Comparison of ENCODE assay signal across 37 cellular contexts in the genomic region with DNA sequence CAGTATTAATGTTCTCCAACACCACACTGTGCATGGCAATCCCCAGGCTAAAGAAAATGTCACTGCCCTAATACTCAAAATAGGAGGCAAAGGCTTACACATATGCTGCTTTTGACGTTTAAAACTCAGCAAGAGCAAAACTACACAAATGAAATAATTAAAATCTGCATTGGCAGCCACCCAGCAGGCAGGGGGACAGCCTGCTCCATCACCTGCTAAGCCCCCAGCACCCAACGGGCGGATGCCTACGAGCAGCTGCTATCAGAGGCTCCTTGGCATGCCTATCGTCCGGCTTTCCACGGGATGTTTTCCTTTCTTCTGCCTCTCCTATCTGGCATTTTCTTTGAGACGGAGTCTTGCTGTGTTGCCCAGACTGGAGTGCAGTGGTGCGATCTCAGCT.
DNase-seq lines count a peak whose midpoint lies in the region; ATAC-seq, FAIRE-seq and TF ChIP-seq lines count a peak whose summit lies in the region.
"Had no signal": no experiment of that assay in that cellular context is flagged by ENCODE, and none has a peak within 500 bp of the region (broad histone marks: within the 10 kb centered on the region; RNA-seq: fewer than 3 reads in every experiment).

No MANE protein-coding gene starts in this region.

- H3K27me3 Mint-ChIP-seq in astrocyte (ENCODE audit: low read depth, unreplicated experiment): no peaks in the 10 kb centered on the region
- H3K27me3 Mint-ChIP-seq: CD4-positive, alpha-beta T cell had no signal

- H3K27me3 ChIP-seq in astrocyte (ENCODE audit: insufficient read depth, low read length) (no peaks in the 10 kb centered on the region), lower lobe of right lung (ENCODE audit: low read depth) (no peaks in the 10 kb centered on the region)
- H3K27me3 ChIP-seq: cardiac muscle cell, MG63, neutrophil, upper lobe of left lung had no signal

- intact Hi-C loops in lower lobe of right lung (cut with DNase I): no loop called here

- H3K27ac ChIP-seq in astrocyte (ENCODE audit: low read depth, low read length): no peak overlapping the region
- H3K27ac ChIP-seq in lower lobe of right lung: no peak overlapping the region
- H3K27ac ChIP-seq: cardiac muscle cell, coronary artery, neutrophil, prostate gland, upper lobe of left lung, WERI-Rb-1 had no signal

- H3K9me3 ChIP-seq in astrocyte (ENCODE audit: insufficient read depth, low read depth, low read length): no peaks in the 10 kb centered on the region
- H3K9me3 ChIP-seq in lower lobe of right lung: no peaks in the 10 kb centered on the region
- H3K9me3 ChIP-seq: MG63, neutrophil, prostate gland, upper lobe of left lung had no signal

- H2AFZ ChIP-seq in astrocyte (ENCODE audit: low read depth, low read length): no peak overlapping the region

- peak overlapping the region; percentile 66 for H3K27ac Mint-ChIP-seq in astrocyte (ENCODE audit: unreplicated experiment)
- H3K27ac Mint-ChIP-seq: activated naive CD8-positive, alpha-beta T cell treated with anti-CD3 and anti-CD28 coated beads, Interleukin-2, amount 10 ng/mL, durations not matched to agents 7 days and 5 days; CD4-positive, alpha-beta T cell had no signal

- FAIRE-seq in astrocyte (lab: Jason Lieb, UNC): no peak
- FAIRE-seq in urothelium cell line (lab: Jason Lieb, UNC): peak; percentile 35
- FAIRE-seq: GM18507 had no signal

- no peak overlapping the region for H3K4me2 ChIP-seq in astrocyte (ENCODE audit: low read length)

- no peak overlapping the region for H3K4me3 ChIP-seq in astrocyte (ENCODE audit: insufficient read depth, low read depth, low read length)
- no peak overlapping the region for H3K4me3 ChIP-seq in lower lobe of right lung
- H3K4me3 ChIP-seq: cardiac muscle cell, coronary artery, MG63, prostate gland, upper lobe of left lung had no signal

- peaks cover 73% of the 10 kb centered on the region for H4K20me1 ChIP-seq in astrocyte (ENCODE audit: insufficient read depth, low read length)

- ATAC-seq in GM18498 (IDR thresholded peaks at IDR 0.05; ENCODE audit: unreplicated experiment) (no peak), GM21526 (IDR thresholded peaks at IDR 0.05; ENCODE audit: low FRiP score, unreplicated experiment) (no peak), lower lobe of right lung (no peak)
- ATAC-seq: PC-3, sciatic nerve had no signal

- H3K9ac ChIP-seq in astrocyte (ENCODE audit: low read length): no peak overlapping the region

- peaks cover 88% of the 10 kb centered on the region for H3K79me2 ChIP-seq in astrocyte (ENCODE audit: insufficient read depth, low read length)

- TF ChIP-seq CTCF in astrocyte (IDR thresholded peaks at IDR 0.05; ENCODE audit: insufficient read depth, low read depth, low read length) (no peak), lower lobe of right lung (IDR thresholded peaks at IDR 0.05) (no peak)

- H3K9me3 Mint-ChIP-seq in astrocyte (ENCODE audit: unreplicated experiment): peaks cover 2% of the 10 kb centered on the region
- H3K9me3 Mint-ChIP-seq: activated naive CD8-positive, alpha-beta T cell treated with anti-CD3 and anti-CD28 coated beads, Interleukin-2, amount 10 ng/mL, durations not matched to agents 7 days and 5 days; CD4-positive, alpha-beta T cell had no signal

- peaks cover 13% of the 10 kb centered on the region for H3K4me1 ChIP-seq in astrocyte (ENCODE audit: insufficient read depth, low read length)
- no peaks in the 10 kb centered on the region for H3K4me1 ChIP-seq in lower lobe of right lung
- H3K4me1 ChIP-seq: upper lobe of left lung had no signal

- DNase-seq in NCI-H1105 treated with DMSO at 0.1 percent for 48 hours (lab: John Stamatoyannopoulos, UW) (peak; percentile 11), NCI-H1105 (lab: John Stamatoyannopoulos, UW) (no peak), astrocyte (ENCODE audit: low read depth) (no peak), myocyte (ENCODE audit: low read depth) (peak; percentile 10), urothelium cell line (ENCODE audit: low spot score) (no peak), lower lobe of right lung (no peak)
- DNase-seq: 8988T; activated CD4-positive, alpha-beta T cell treated with anti-CD3 and anti-CD28 coated beads for 48 hours; activated CD8-positive, alpha-beta memory T cell treated with anti-CD3 and anti-CD28 coated beads for 24 hours; activated gamma-delta T cell; activated naive CD8-positive, alpha-beta T cell treated with anti-CD3 and anti-CD28 coated beads, Interleukin-2, amount 10 ng/mL, durations not matched to agents 7 days and 5 days; activated T-cell treated with anti-CD3 and anti-CD28 coated beads for 4 hours; aorta; CD4-positive, alpha-beta T cell; effector CD8-positive, alpha-beta T cell; KG1; NCI-H2029 treated with DMSO at 0.1 percent for 48 hours; NCI-H2227 treated with DMSO at 0.1 percent for 48 hours; NCI-H526; NK-92 treated with Interleukin-12 subunit alpha and Interleukin-12 subunit beta, amount 100 ng/mL, for 24 hours; PC-3; SIG-M5; stimulated activated CD4-positive, alpha-beta T cell treated with anti-CD3 and anti-CD28 coated beads, Interleukin-15, amount 100 ng/mL, for 24 hours; stimulated activated CD4-positive, alpha-beta T cell treated with anti-CD3 and anti-CD28 coated beads, Interleukin-4, amount 100 ng/mL, for 4 hours; SW 1271; T-helper 9 cell; upper lobe of left lung; WERI-Rb-1 had no signal

- H3K36me3 Mint-ChIP-seq in astrocyte (ENCODE audit: low read depth, unreplicated experiment): peaks cover 4% of the 10 kb centered on the region
- H3K36me3 Mint-ChIP-seq: activated naive CD8-positive, alpha-beta T cell treated with anti-CD3 and anti-CD28 coated beads, Interleukin-2, amount 10 ng/mL, durations not matched to agents 7 days and 5 days had no signal

- H3K36me3 ChIP-seq in astrocyte (ENCODE audit: insufficient read depth, low read length) (no peaks in the 10 kb centered on the region), lower lobe of right lung (no peaks in the 10 kb centered on the region)
- H3K36me3 ChIP-seq: cardiac muscle cell, MG63, neutrophil, prostate gland, upper lobe of left lung, WERI-Rb-1 had no signal

- H3K4me3 Mint-ChIP-seq in astrocyte (ENCODE audit: unreplicated experiment): no peak overlapping the region
- H3K4me3 Mint-ChIP-seq: activated naive CD8-positive, alpha-beta T cell treated with anti-CD3 and anti-CD28 coated beads, Interleukin-2, amount 10 ng/mL, durations not matched to agents 7 days and 5 days; CD4-positive, alpha-beta T cell had no signal

- peaks cover 30% of the 10 kb centered on the region for H3K4me1 Mint-ChIP-seq in astrocyte (ENCODE audit: low read depth, unreplicated experiment)
- H3K4me1 Mint-ChIP-seq: activated naive CD8-positive, alpha-beta T cell treated with anti-CD3 and anti-CD28 coated beads, Interleukin-2, amount 10 ng/mL, durations not matched to agents 7 days and 5 days had no signal

Comparison
In these comparisons a context has a peak if more than half of its experiments do, and no peak if none do; other contexts are left out.
1. DNase-seq: peak in NCI-H1105 treated with DMSO at 0.1 percent for 48 hours (single experiment) and myocyte (single experiment); none in NCI-H1105 (single experiment), astrocyte (single experiment), urothelium cell line (single experiment) and lower lobe of right lung (single experiment).